Comparison of ENCODE assay signal across 8 cellular contexts in genomic region chr3:179451335-179452165, GRCh38. TPM values are rescaled to one million over a fixed set of nuclear protein-coding genes. Genes with fewer than 3 reads are reported as not detected.
DNase-seq lines count a peak whose midpoint lies in the region; ATAC-seq, FAIRE-seq and TF ChIP-seq lines count a peak whose summit lies in the region.

GNB4 (minus strand) TSS chr3:179451470; CDS start chr3:179426200, 25,270 bp downstream.

- FAIRE-seq in GM12892 (lab: Jason Lieb, UNC) = peak; percentile 63
- no peak for FAIRE-seq in astrocyte (lab: Jason Lieb, UNC)

- peaks cover 16% of the 10 kb centered on the region for H3K4me1 ChIP-seq in astrocyte (ENCODE audit: insufficient read depth, low read length)
- H3K4me1 ChIP-seq in right atrium auricular region = peaks cover 0 to 18% of the 10 kb centered on the region in 2 donors

- H3K36me3 Mint-ChIP-seq in astrocyte (ENCODE audit: low read depth, unreplicated experiment) = peaks cover 3% of the 10 kb centered on the region
- no peaks in the 10 kb centered on the region for H3K36me3 Mint-ChIP-seq in progenitor cell of endocrine pancreas (ENCODE audit: insufficient read depth)

- peaks cover 2% of the 10 kb centered on the region for H3K27me3 Mint-ChIP-seq in astrocyte (ENCODE audit: low read depth, unreplicated experiment)
- H3K27me3 Mint-ChIP-seq in progenitor cell of endocrine pancreas = peaks cover 83% of the 10 kb centered on the region

- H3K79me2 ChIP-seq in astrocyte (ENCODE audit: insufficient read depth, low read length) = peaks cover 44% of the 10 kb centered on the region

- H3K4me2 ChIP-seq in astrocyte (ENCODE audit: low read length) = peak within 1 kb of the TSS; percentile 95

- H3K4me1 Mint-ChIP-seq in astrocyte (ENCODE audit: low read depth, unreplicated experiment) (peaks cover 32% of the 10 kb centered on the region), progenitor cell of endocrine pancreas (ENCODE audit: low read depth) (peaks cover 11% of the 10 kb centered on the region)

- no peaks in the 10 kb centered on the region for H3K36me3 ChIP-seq in astrocyte (ENCODE audit: insufficient read depth, low read length)
- no peaks in the 10 kb centered on the region for H3K36me3 ChIP-seq in right atrium auricular region

- H3K4me3 ChIP-seq in astrocyte (ENCODE audit: insufficient read depth, low read depth, low read length) (peak within 1 kb of the TSS; percentile 82), right atrium auricular region (peak within 1 kb of the TSS; percentile 70 to 73)

- peaks cover 26% of the 10 kb centered on the region for H4K20me1 ChIP-seq in astrocyte (ENCODE audit: insufficient read depth, low read length)

- H3K9me3 Mint-ChIP-seq in astrocyte (ENCODE audit: unreplicated experiment) (no peaks in the 10 kb centered on the region), progenitor cell of endocrine pancreas (ENCODE audit: low read depth) (no peaks in the 10 kb centered on the region)

- H3K27ac ChIP-seq in astrocyte (ENCODE audit: low read depth, low read length) = peak within 1 kb of the TSS; percentile 89
- H3K27ac ChIP-seq in right atrium auricular region = peak within 1 kb of the TSS; percentile 87 to 95

- peak within 1 kb of the TSS; percentile 95 for H3K9ac ChIP-seq in astrocyte (ENCODE audit: low read length)

- H3K27me3 ChIP-seq in astrocyte (ENCODE audit: insufficient read depth, low read length) (no peaks in the 10 kb centered on the region), right atrium auricular region (no peaks in the 10 kb centered on the region)

- H3K4me3 Mint-ChIP-seq in astrocyte (ENCODE audit: unreplicated experiment) = peak within 1 kb of the TSS; percentile 94
- peak within 1 kb of the TSS; percentile 83 for H3K4me3 Mint-ChIP-seq in progenitor cell of endocrine pancreas (ENCODE audit: low read depth)

- peak within 1 kb of the TSS; percentile 89 for H3K27ac Mint-ChIP-seq in astrocyte (ENCODE audit: unreplicated experiment)
- H3K27ac Mint-ChIP-seq in progenitor cell of endocrine pancreas = peak within 1 kb of the TSS; percentile 54

- no peaks in the 10 kb centered on the region for H3K9me3 ChIP-seq in astrocyte (ENCODE audit: insufficient read depth, low read depth, low read length)
- H3K9me3 ChIP-seq in right atrium auricular region = no peaks in the 10 kb centered on the region

- TF ChIP-seq CTCF in astrocyte (IDR thresholded peaks at IDR 0.05; ENCODE audit: insufficient read depth, low read depth, low read length) (no peak), right atrium auricular region (IDR thresholded peaks at IDR 0.05) (peak in 1 of 2 donors; percentile 1), progenitor cell of endocrine pancreas (IDR thresholded peaks at IDR 0.05; ENCODE audit: unreplicated experiment) (no peak)

- peak within 1 kb of the TSS; percentile 78 for H2AFZ ChIP-seq in astrocyte (ENCODE audit: low read depth, low read length)

- DNase-seq in GM12892 (ENCODE audit: insufficient read length) = peak; percentile 63
- DNase-seq in NCI-H1048 (lab: John Stamatoyannopoulos, UW) = peak; percentile 71
- peak; percentile 99 for DNase-seq in SKM-1 (lab: John Stamatoyannopoulos, UW; ENCODE audit: unreplicated experiment)
- DNase-seq in astrocyte (ENCODE audit: low read depth) = peak; percentile 78
- peak; percentile 69 for DNase-seq in right atrium auricular region (ENCODE audit: low spot score)
- DNase-seq in progenitor cell of endocrine pancreas (ENCODE audit: low spot score, unreplicated experiment) = peak; percentile 60
- no peak for DNase-seq in cerebellar nuclear complex (lab: John Stamatoyannopoulos, UW)

- no peak for TF ChIP-seq POLR2A in GM12892 (IDR thresholded peaks at IDR 0.05; ENCODE audit: low read depth, low read length)

- ATAC-seq in HG02623 (IDR thresholded peaks at IDR 0.05; ENCODE audit: unreplicated experiment) = peak; percentile 69

RNA-seq across cellular contexts. Expression of gene GNB4, which starts in this region (rescaled TPM):
- polyA plus RNA-seq in GM12892 (2012; ENCODE audit: missing spikeins) = 2.5 TPM
- total RNA-seq in astrocyte (83.7 and 85.7 TPM in 2 replicates), right atrium auricular region (10 to 100 TPM; 11.7 to 36.0 TPM), progenitor cell of endocrine pancreas (1.4 and 2.6 TPM in 2 replicates)

Comparison
In these comparisons a context has a peak if more than half of its experiments do, and no peak if none do; other contexts are left out.
1. DNase-seq: peak in GM12892 (single experiment), NCI-H1048 (single experiment), SKM-1 (single experiment), astrocyte (single experiment), right atrium auricular region (single experiment) and progenitor cell of endocrine pancreas (single experiment); none in cerebellar nuclear complex (0 of 2).